ENCODE assay signal across 11 cellular contexts in genomic region chr9:124212381-124213050, GRCh38. TPM values are rescaled to one million over a fixed set of nuclear protein-coding genes. Genes with fewer than 3 reads are reported as not detected.
DNase-seq lines count a peak whose midpoint lies in the region; ATAC-seq, FAIRE-seq and TF ChIP-seq lines count a peak whose summit lies in the region.
"Had no signal": no experiment of that assay in that cellular context is flagged by ENCODE, and none has a peak within 500 bp of the region (broad histone marks: within the 10 kb centered on the region; RNA-seq: fewer than 3 reads in every experiment).

No MANE protein-coding gene starts in this region.

- no peaks in the 10 kb centered on the region for H3K27me3 Mint-ChIP-seq in CD4-positive, alpha-beta T cell

- H3K4me2 ChIP-seq in endothelial cell of umbilical vein (ENCODE audit: insufficient read depth, low read length): peak overlapping the region; percentile 40

- no peaks in the 10 kb centered on the region for H3K9me1 ChIP-seq in endothelial cell of umbilical vein (replicated peaks; ENCODE audit: control insufficient read depth, extremely low read depth, insufficient read depth, low read length)

- no peaks in the 10 kb centered on the region for H3K36me3 Mint-ChIP-seq in CD4-positive, alpha-beta T cell (ENCODE audit: low read depth)
- H3K36me3 Mint-ChIP-seq: activated naive CD4-positive, alpha-beta T cell treated with anti-CD3 and anti-CD28 coated beads, Interleukin-2, amount 50 U/mL, for 72 hours had no signal

- 59 to 66% (median 63%) methylated on average over 12 of the region's 12 CpGs for WGBS in heart left ventricle, 4 donors

- peak; percentile 40; the same call in 2 of the 3 replicates for ATAC-seq in SK-N-SH treated with all-trans-retinoic acid at 6 μM for 48 hours
- ATAC-seq in GM18909 (IDR thresholded peaks at IDR 0.05; ENCODE audit: poor library complexity, unreplicated experiment): no peak
- ATAC-seq in CD4-positive, alpha-beta T cell (ENCODE audit: poor library complexity): no peak
- no peak for ATAC-seq in heart left ventricle
- ATAC-seq: activated naive CD4-positive, alpha-beta T cell treated with anti-CD3 and anti-CD28 coated beads, Interleukin-2, amount 50 U/mL, for 72 hours had no signal

- peak overlapping the region; percentile 56 for H2AFZ ChIP-seq in endothelial cell of umbilical vein (ENCODE audit: low read depth, low read length)
- H2AFZ ChIP-seq: parathyroid adenoma had no signal

- CTCF ChIA-PET in endothelial cell of umbilical vein (lab: Charles Lee): interaction anchor here (0.7 to 1.7 kb wide), 6 partner anchors 11 to 173 kb away, joined by 3 to 9 read pairs (median 3); no protein-coding TSS in a partner anchor
- CTCF ChIA-PET in CD4-positive, alpha-beta T cell (lab: Charles Lee): no interaction called here

- peak; percentile 93 for FAIRE-seq in endothelial cell of umbilical vein (lab: Jason Lieb, UNC)
- FAIRE-seq: GM12891 had no signal

- H3K27ac Mint-ChIP-seq in CD4-positive, alpha-beta T cell: no peak overlapping the region
- H3K27ac Mint-ChIP-seq: activated naive CD4-positive, alpha-beta T cell treated with anti-CD3 and anti-CD28 coated beads, Interleukin-2, amount 50 U/mL, for 72 hours had no signal

- no peaks in the 10 kb centered on the region for H3K79me2 ChIP-seq in endothelial cell of umbilical vein (ENCODE audit: control insufficient read depth, insufficient read depth, low read length)
- H3K79me2 ChIP-seq: parathyroid adenoma had no signal

- peaks cover 42% of the 10 kb centered on the region for H3K4me1 Mint-ChIP-seq in CD4-positive, alpha-beta T cell (ENCODE audit: low read depth)

- H3K9ac ChIP-seq in endothelial cell of umbilical vein (replicated peaks; ENCODE audit: extremely low read depth, insufficient read depth, low read length): peak overlapping the region; percentile 1
- H3K9ac ChIP-seq: parathyroid adenoma had no signal

- H3K9me3 Mint-ChIP-seq in CD4-positive, alpha-beta T cell: no peaks in the 10 kb centered on the region

- no peaks in the 10 kb centered on the region for H4K20me1 ChIP-seq in endothelial cell of umbilical vein (replicated peaks; ENCODE audit: control insufficient read depth, extremely low read depth, insufficient read depth, low read length)

- no peaks in the 10 kb centered on the region for H3K27me3 ChIP-seq in endothelial cell of umbilical vein (ENCODE audit: control insufficient read depth in 2 of 2, insufficient read depth in 2 of 2, low read length in 2 of 2)
- no peaks in the 10 kb centered on the region for H3K27me3 ChIP-seq in CD4-positive, alpha-beta T cell (ENCODE audit: control insufficient read depth, insufficient read depth, low read length)
- no peaks in the 10 kb centered on the region for H3K27me3 ChIP-seq in heart left ventricle

- H3K36me3 ChIP-seq in endothelial cell of umbilical vein (ENCODE audit: control insufficient read depth in 2 of 2, extremely low read depth in 1 of 2, insufficient read depth in 2 of 2, low read length in 2 of 2) (no peaks in the 10 kb centered on the region), heart left ventricle (no peaks in the 10 kb centered on the region)

- dilution Hi-C loops in endothelial cell of umbilical vein (cut with MboI; ENCODE audit: extremely low pct_ligation_motif_present, low sequenced_read_pairs): loop anchor here (25.0 kb wide), 1 partner anchor 100 kb away; no protein-coding TSS in a partner anchor

- DNase-seq in Daoy (ENCODE audit: low read depth) (peak; percentile 75), endothelial cell of umbilical vein (ENCODE audit: low read depth, low spot score) (peak; percentile 71), posterior vena cava (ENCODE audit: low spot score) (peak; percentile 29), heart left ventricle (no peak), T-helper 1 cell (no peak)
- DNase-seq in CD4-positive, alpha-beta T cell: no peak

- H3K4me3 Mint-ChIP-seq in CD4-positive, alpha-beta T cell: no peak overlapping the region

- TF ChIP-seq POLR2A in endothelial cell of umbilical vein (IDR thresholded peaks at IDR 0.05; ENCODE audit: low read depth, low read length): no peak
- TF ChIP-seq POLR2A in heart left ventricle (IDR thresholded peaks at IDR 0.05): no peak

- no peak overlapping the region for H3K4me3 ChIP-seq in endothelial cell of umbilical vein (replicated peaks in 1 of 3; ENCODE audit: insufficient read depth in 1 of 3, low read depth in 1 of 3, low read length in 3 of 3)
- H3K4me3 ChIP-seq in heart left ventricle: no peak overlapping the region

- no TSS peak for BruUV-seq in endothelial cell of umbilical vein (replicated peaks; lab: Mats Ljungman, UMichigan)

- H3K9me3 ChIP-seq in endothelial cell of umbilical vein (replicated peaks; ENCODE audit: control insufficient read depth, insufficient read depth, low read length): no peaks in the 10 kb centered on the region
- no peaks in the 10 kb centered on the region for H3K9me3 ChIP-seq in CD4-positive, alpha-beta T cell (ENCODE audit: control insufficient read depth, low read length)
- H3K9me3 ChIP-seq in heart left ventricle: no peaks in the 10 kb centered on the region

- peak in 1 of 2 donors; percentile 3 for TF ChIP-seq CTCF in endothelial cell of umbilical vein (IDR thresholded peaks at IDR 0.05; ENCODE audit: extremely low read depth in 1 of 2, insufficient read depth in 1 of 2, low read depth in 1 of 2, low read length in 2 of 2)
- no peak for TF ChIP-seq CTCF in CD4-positive, alpha-beta T cell (IDR thresholded peaks at IDR 0.05)
- TF ChIP-seq CTCF in heart left ventricle (IDR thresholded peaks at IDR 0.05): no peak

- H3K27ac ChIP-seq in endothelial cell of umbilical vein (ENCODE audit: insufficient read depth, low read depth, low read length) (peak overlapping the region; percentile 61), heart left ventricle (no peak overlapping the region)
- H3K27ac ChIP-seq in CD4-positive, alpha-beta T cell (ENCODE audit: low read depth, low read length): no peak overlapping the region
- H3K27ac ChIP-seq: parathyroid adenoma had no signal

- POLR2A ChIA-PET in endothelial cell of umbilical vein (lab: Charles Lee): no interaction called here
- POLR2A ChIA-PET in CD4-positive, alpha-beta T cell (lab: Charles Lee): no interaction called here

- intact Hi-C loops in endothelial cell of umbilical vein (cut with micrococcal nuclease) (loop anchor here (5.0 kb wide), 1 partner anchor 80 kb away; no protein-coding TSS in a partner anchor), posterior vena cava (cut with DNase I) (no loop called here), heart left ventricle (cut with DNase I) (loop anchor here in 1 of 10 donors (10.0 kb wide), 2 partner anchors 48 to 72 kb away; no protein-coding TSS in a partner anchor)
- intact Hi-C loops in CD4-positive, alpha-beta T cell (cut with DNase I, micrococcal nuclease): no loop called here

- H3K4me1 ChIP-seq in endothelial cell of umbilical vein (ENCODE audit: control insufficient read depth, extremely low read depth, insufficient read depth, low read length) (peaks cover 44% of the 10 kb centered on the region), heart left ventricle (peaks cover 0 to 53% (median 18%) of the 10 kb centered on the region in 12 donors)
- H3K4me1 ChIP-seq: parathyroid adenoma had no signal

TF ChIP-seq in endothelial cell of umbilical vein, 7 proteins besides CTCF, POLR2A, EP300 and RAD21:
- TF ChIP-seq JUN (IDR thresholded peaks at IDR 0.05; ENCODE audit: borderline replicate concordance, insufficient read depth, insufficient read length, low read depth) (peak; percentile 32), FOS (IDR thresholded peaks at IDR 0.05; ENCODE audit: borderline replicate concordance, insufficient read depth, low read length) (peak; percentile 64), POLR2AphosphoS5 (IDR thresholded peaks at IDR 0.05; ENCODE audit: insufficient read depth, low read depth, low read length) (no peak), MYC (IDR thresholded peaks at IDR 0.05; ENCODE audit: low read depth, low read length) (no peak), EZH2 (IDR thresholded peaks at IDR 0.05; ENCODE audit: borderline replicate concordance, low read depth, low read length, severe bottlenecking) (no peak), GATA2 (IDR thresholded peaks at IDR 0.05; ENCODE audit: insufficient read depth, insufficient read length, low read depth, low read length) (no peak)
- TF ChIP-seq, protein P1, sequence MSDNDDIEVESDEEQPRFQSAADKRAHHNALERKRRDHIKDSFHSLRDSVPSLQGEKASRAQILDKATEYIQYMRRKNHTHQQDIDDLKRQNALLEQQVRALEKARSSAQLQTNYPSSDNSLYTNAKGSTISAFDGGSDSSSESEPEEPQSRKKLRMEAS (IDR thresholded peaks at IDR 0.05; ENCODE audit: insufficient read depth, insufficient read length): no peak

RNA-seq across cellular contexts. Expression of gene NEK6, which starts 45.2 kb away (rescaled TPM):
- 40.6 and 41.9 TPM in 2 replicates for total RNA-seq in Daoy (2014; rRNA removed; shearing (Covaris generic))
- total RNA-seq in endothelial cell of umbilical vein (65.9 and 67.1 TPM in 2 replicates), posterior vena cava (10 to 100 TPM; 56.9 to 62.7 TPM), heart left ventricle (10 to 100 TPM in 2 of 9 donors, 1 to 10 TPM in 7; 5.0 to 42.4 (median 6.8) TPM)
- polyA plus RNA-seq in endothelial cell of umbilical vein (64.3 and 96.1 TPM in 2 replicates), heart left ventricle (1 to 10 TPM; 1.8 to 4.0 TPM)
- polyA plus RNA-seq in endothelial cell of umbilical vein (2011; cell fraction: cytosol; rRNA removed): 77.1 and 88.2 TPM in 2 replicates
- polyA plus RNA-seq in endothelial cell of umbilical vein (2011; cell fraction: nucleus; rRNA removed): 79.5 and 84.6 TPM in 2 replicates
- polyA plus RNA-seq in endothelial cell of umbilical vein (2012): 62.6 and 78.9 TPM in 2 replicates
- polyA minus RNA-seq in endothelial cell of umbilical vein: 111 and 153 TPM in 2 replicates
- polyA minus RNA-seq in endothelial cell of umbilical vein (2011; cell fraction: cytosol; rRNA and poly(A)+ RNA removed): 5.1 TPM
- 48.7 and 63.7 TPM in 2 replicates for polyA minus RNA-seq in endothelial cell of umbilical vein (2011; cell fraction: nucleus; rRNA and poly(A)+ RNA removed)
- total RNA-seq in CD4-positive, alpha-beta T cell: 1 to 10 TPM in 1 of 2 experiments, under 1 TPM in 1; 0.89 to 1.7 TPM

Comparison
In these comparisons a context has a peak if more than half of its experiments do, and no peak if none do; other contexts are left out.
1. DNase-seq: peak in Daoy (single experiment), endothelial cell of umbilical vein (single experiment) and posterior vena cava (single experiment); none in CD4-positive, alpha-beta T cell (0 of 10), heart left ventricle (0 of 5) and T-helper 1 cell (0 of 5).